ENCODE assay signal across 21 cellular contexts in the genomic region with DNA sequence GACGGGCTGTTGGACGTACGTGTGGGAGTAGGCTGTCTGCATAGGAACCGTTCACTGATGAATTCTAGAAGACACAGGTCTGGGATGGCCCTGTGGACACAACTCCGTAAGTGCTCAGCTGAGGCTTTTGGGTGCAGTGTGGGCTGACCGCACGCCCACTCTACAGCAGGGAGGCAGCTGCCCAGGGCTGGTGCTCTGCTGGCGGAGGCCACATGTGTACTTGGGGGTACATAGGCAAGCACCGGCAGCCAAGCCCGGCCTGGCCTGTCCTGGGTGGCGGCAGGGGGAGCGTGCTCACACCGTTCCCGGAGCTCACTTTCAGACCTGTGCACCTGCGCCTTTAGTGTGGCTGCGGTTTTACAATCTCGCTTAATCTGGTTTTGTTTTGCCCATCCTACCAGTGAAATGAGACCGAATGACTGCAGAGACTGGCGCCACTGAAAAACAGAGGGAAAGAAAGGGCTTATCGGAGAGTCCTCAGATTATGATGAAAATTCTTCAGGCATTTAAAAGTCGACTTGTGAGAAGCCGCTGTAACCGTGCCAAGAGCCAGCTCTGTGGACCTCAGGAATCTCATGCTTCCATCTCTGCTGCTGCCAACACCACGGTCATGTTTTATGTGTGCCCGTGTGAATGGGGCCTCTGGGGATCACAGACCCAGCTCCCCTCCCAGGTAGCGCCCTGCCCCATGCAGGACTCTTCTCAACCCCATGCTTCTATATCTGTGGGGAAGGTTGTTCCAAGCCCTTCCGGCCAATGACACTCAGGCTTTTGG. TPM values are rescaled to one million over a fixed set of nuclear protein-coding genes. Genes with fewer than 3 reads are reported as not detected.
DNase-seq lines count a peak whose midpoint lies in the region; ATAC-seq and TF ChIP-seq lines count a peak whose summit lies in the region.
"Had no signal": no experiment of that assay in that cellular context is flagged by ENCODE, and none has a peak within 500 bp of the region (broad histone marks: within the 10 kb centered on the region; RNA-seq: fewer than 3 reads in every experiment).

No MANE protein-coding gene starts in this region.

- H3K4me1 ChIP-seq in adipocyte (ENCODE audit: control insufficient read depth, insufficient read depth, low read length): peaks cover 19% of the 10 kb centered on the region
- H3K4me1 ChIP-seq: adrenal gland had no signal

- ATAC-seq in HG02588 (IDR thresholded peaks at IDR 0.05; ENCODE audit: unreplicated experiment): no peak
- ATAC-seq in GM18868 (IDR thresholded peaks at IDR 0.05; ENCODE audit: unreplicated experiment): no peak
- ATAC-seq: PC-3 had no signal

- H3K27me3 ChIP-seq in H7 (ENCODE audit: control insufficient read depth, insufficient read depth, low read length): no peaks in the 10 kb centered on the region
- no peaks in the 10 kb centered on the region for H3K27me3 ChIP-seq in adipocyte (replicated peaks; ENCODE audit: control insufficient read depth, insufficient read depth, low read length)
- H3K27me3 ChIP-seq: adrenal gland, neutrophil had no signal

- H3K4me3 ChIP-seq in H7 (ENCODE audit: insufficient read depth, low read depth, low read length) (no peak overlapping the region), adipocyte (ENCODE audit: low read length) (no peak overlapping the region), retinal pigment epithelial cell (ENCODE audit: low read length) (no peak overlapping the region)
- H3K4me3 ChIP-seq: adrenal gland, SK-N-MC had no signal

- no peaks in the 10 kb centered on the region for H3K9me3 ChIP-seq in adipocyte (ENCODE audit: control insufficient read depth, low read length)
- H3K9me3 ChIP-seq: adrenal gland, neutrophil had no signal

- TF ChIP-seq CTCF in retinal pigment epithelial cell (conservative IDR thresholded peaks at IDR 0.05; ENCODE audit: low read depth, low read length): no peak

- peak overlapping the region; percentile 4 for H3K9ac ChIP-seq in adipocyte (ENCODE audit: low read length)

- H3K36me3 ChIP-seq in H7 (replicated peaks; ENCODE audit: control insufficient read depth, insufficient read depth, low read length) (peaks cover 13% of the 10 kb centered on the region), adipocyte (ENCODE audit: control insufficient read depth, insufficient read depth, low read length, severe bottlenecking) (peaks cover 77% of the 10 kb centered on the region)

- DNase-seq in H7 (peak; percentile 26), adipocyte (ENCODE audit: low read depth) (no peak), left kidney (ENCODE audit: low read depth, low spot score) (peak; percentile 31), retinal pigment epithelial cell (ENCODE audit: low read depth) (peak; percentile 99), Kasumi-1 (lab: John Stamatoyannopoulos, UW) (no peak), NCI-H526 treated with DMSO at 0.1 percent for 48 hours (lab: John Stamatoyannopoulos, UW) (no peak)
- DNase-seq: adrenal gland; effector memory CD4-positive, alpha-beta T cell; EL; H9; KG1; NCI-H1092; NCI-H2081; NCI-H524; PC-3; stimulated activated CD4-positive, alpha-beta T cell treated with anti-CD3 and anti-CD28 coated beads, Interleukin-2, amount 100 ng/mL, for 48 hours; T-helper 9 cell had no signal

RNA-seq across cellular contexts. Expression of a gene that starts 45.8 kb away (rescaled TPM):
- 6.1 and 8.7 TPM in 2 replicates for total RNA-seq in H7 (2014; rRNA removed; shearing (Covaris generic))

Comparison
In these comparisons a context has a peak if more than half of its experiments do, and no peak if none do; other contexts are left out.
1. DNase-seq: peak in H7 (single experiment), left kidney (single experiment) and retinal pigment epithelial cell (single experiment); none in adipocyte (single experiment), Kasumi-1 (0 of 2) and NCI-H526 treated with DMSO at 0.1 percent for 48 hours (single experiment).